In genomic region chr9:122777935-122778671, GRCh38 we compare ENCODE assay signal across 22 cellular contexts. TPM values are rescaled to one million over a fixed set of nuclear protein-coding genes. Genes with fewer than 3 reads are reported as not detected.
DNase-seq lines count a peak whose midpoint lies in the region; ATAC-seq and TF ChIP-seq lines count a peak whose summit lies in the region.
"Had no signal": no experiment of that assay in that cellular context is flagged by ENCODE, and none has a peak within 500 bp of the region (broad histone marks: within the 10 kb centered on the region; RNA-seq: fewer than 3 reads in every experiment).

No MANE protein-coding gene starts in this region.

- peaks cover 9% of the 10 kb centered on the region; the same call in 1 of the 2 replicates for H3F3A ChIP-seq in GM23248 (ENCODE audit: insufficient read depth)

- no peak for TF ChIP-seq CTCF in foreskin fibroblast (IDR thresholded peaks at IDR 0.05; ENCODE audit: low read depth, low read length)

- H3K36me3 ChIP-seq in GM23248 (ENCODE audit: low read depth) = no peaks in the 10 kb centered on the region
- H3K36me3 ChIP-seq: ovary, transverse colon had no signal

- H3K9me2 ChIP-seq in GM23248 (ENCODE audit: insufficient read depth) = no peaks in the 10 kb centered on the region

- H3K27me3 ChIP-seq in GM23248 (replicated peaks; ENCODE audit: insufficient read depth) = no peaks in the 10 kb centered on the region
- H3K27me3 ChIP-seq: ovary, transverse colon had no signal

- ATAC-seq in GM21786 (IDR thresholded peaks at IDR 0.05; ENCODE audit: unreplicated experiment) = no peak

- H3K4me3 ChIP-seq in GM23248 (no peak overlapping the region), foreskin fibroblast (ENCODE audit: low read depth in 1 of 2, low read length in 2 of 2) (no peak overlapping the region)
- H3K4me3 ChIP-seq: lung, ovary, transverse colon had no signal

- H3K27ac ChIP-seq in GM23248 = peak overlapping the region; percentile 48
- H3K27ac ChIP-seq: ovary, transverse colon had no signal

- DNase-seq in A172 (ENCODE audit: low spot score) = peak; percentile 63
- DNase-seq in GM23248 = peak; percentile 85
- DNase-seq in SW 1271 (lab: John Stamatoyannopoulos, UW) = peak; percentile 33 to 37
- DNase-seq in foreskin fibroblast = peak; percentile 50 to 64
- DNase-seq in NCI-H2081 treated with DMSO at 0.1 percent for 48 hours (lab: John Stamatoyannopoulos, UW) = no peak
- DNase-seq in T-helper 9 cell = no peak
- DNase-seq in effector CD8-positive, alpha-beta T cell (lab: John Stamatoyannopoulos, UW) = no peak
- DNase-seq: activated B cell treated with CpG ODN at 0.5 μM for 24 hours; AML-193; amygdala; effector memory CD4-positive, alpha-beta T cell; GOT3; hypothalamus; NCI-H1092 treated with DMSO at 0.1 percent for 48 hours; NCI-H524 treated with DMSO at 0.1 percent for 48 hours; ovary; SHP77 treated with DMSO at 0.1 percent for 48 hours; stimulated activated CD8-positive, alpha-beta memory T cell treated with anti-CD3 and anti-CD28 coated beads, Interleukin-4, amount 100 ng/mL, for 48 hours; transverse colon had no signal

- H4K20me1 ChIP-seq in GM23248 (ENCODE audit: insufficient read depth) = no peaks in the 10 kb centered on the region

- WGBS in GM23248 (ENCODE audit: low coverage in 1 of 2, low lambda C conversion rate in 2 of 2, missing lambda C conversion rate in 2 of 2), 2 experiments = 15 to 24% methylated on average over 3 of the region's 3 CpGs

- no peak overlapping the region for H3K9ac ChIP-seq in GM23248

- peaks cover 20% of the 10 kb centered on the region for H3K4me1 ChIP-seq in GM23248 (ENCODE audit: insufficient read depth)
- H3K4me1 ChIP-seq: transverse colon had no signal

- no peaks in the 10 kb centered on the region for H3K79me2 ChIP-seq in GM23248 (ENCODE audit: insufficient read depth)

- peak overlapping the region; percentile 58; the same call in 1 of the 2 replicates for H2AFZ ChIP-seq in GM23248

- in situ Hi-C loops in GM23248 (cut with MboI) = no loop called here

- peak overlapping the region; percentile 37 for H3K4me2 ChIP-seq in GM23248 (ENCODE audit: unreplicated experiment)

- no peaks in the 10 kb centered on the region for H3K9me3 ChIP-seq in GM23248 (ENCODE audit: low read depth)
- H3K9me3 ChIP-seq: ovary, transverse colon had no signal

RNA-seq across cellular contexts. Expression of gene OR5C1, which starts 10.6 kb away (rescaled TPM):
- not detected in 2 replicates for total RNA-seq in A172 (2014; rRNA removed; shearing (Covaris generic))
- not detected in 2 replicates for total RNA-seq in GM23248 (2014; rRNA removed; shearing (Covaris generic))
- not detected in 2 replicates for polyA plus RNA-seq in GM23248 (2016; fragmentation: Nextera tagmentation; extraction: Ambion mirVana)
- total RNA-seq: activated B cell treated with CpG ODN at 0.5 μM for 24 hours, Daoy, lung, ovary, transverse colon had no signal
- polyA plus RNA-seq: lung, ovary had no signal

RNA-seq across cellular contexts. Expression of gene OR1K1, which starts 21.8 kb away (rescaled TPM):
- not detected in 2 replicates for total RNA-seq in A172 (2014; rRNA removed; shearing (Covaris generic))
- total RNA-seq in GM23248 (2014; rRNA removed; shearing (Covaris generic)) = not detected in 2 replicates
- not detected in 2 replicates for polyA plus RNA-seq in GM23248 (2016; fragmentation: Nextera tagmentation; extraction: Ambion mirVana)
- total RNA-seq: activated B cell treated with CpG ODN at 0.5 μM for 24 hours, Daoy, lung, ovary, transverse colon had no signal
- polyA plus RNA-seq: lung, ovary had no signal

RNA-seq across cellular contexts. Expression of gene OR1L6, which starts 36.0 kb away (rescaled TPM):
- not detected in 2 replicates for total RNA-seq in A172 (2014; rRNA removed; shearing (Covaris generic))
- total RNA-seq in GM23248 (2014; rRNA removed; shearing (Covaris generic)) = not detected in 2 replicates
- not detected in 2 replicates for polyA plus RNA-seq in GM23248 (2016; fragmentation: Nextera tagmentation; extraction: Ambion mirVana)
- total RNA-seq: activated B cell treated with CpG ODN at 0.5 μM for 24 hours, Daoy, lung, ovary, transverse colon had no signal
- polyA plus RNA-seq: lung, ovary had no signal

RNA-seq across cellular contexts. Expression of gene PDCL, which starts 50.3 kb away (rescaled TPM):
- total RNA-seq in A172 (2014; rRNA removed; shearing (Covaris generic)) = 51.6 and 54.3 TPM in 2 replicates
- 25.2 and 31.2 TPM in 2 replicates for total RNA-seq in GM23248 (2014; rRNA removed; shearing (Covaris generic))
- polyA plus RNA-seq in GM23248 (2016; fragmentation: Nextera tagmentation; extraction: Ambion mirVana) = 18.9 and 20.6 TPM in 2 replicates

RNA-seq across cellular contexts. Expression of gene OR1L4, which starts 54.3 kb away (rescaled TPM):
- not detected in 2 replicates for total RNA-seq in A172 (2014; rRNA removed; shearing (Covaris generic))
- total RNA-seq in GM23248 (2014; rRNA removed; shearing (Covaris generic)) = not detected in 2 replicates
- polyA plus RNA-seq in GM23248 (2016; fragmentation: Nextera tagmentation; extraction: Ambion mirVana) = not detected in 2 replicates
- total RNA-seq: activated B cell treated with CpG ODN at 0.5 μM for 24 hours, Daoy, lung, ovary, transverse colon had no signal
- polyA plus RNA-seq: lung, ovary had no signal

Comparison
In these comparisons a context has a peak if more than half of its experiments do, and no peak if none do; other contexts are left out.
1. DNase-seq: peak in A172 (single experiment), GM23248 (single experiment), SW 1271 (2 of 2) and foreskin fibroblast (2 of 2); none in NCI-H2081 treated with DMSO at 0.1 percent for 48 hours (single experiment), T-helper 9 cell (single experiment) and effector CD8-positive, alpha-beta T cell (single experiment).